ENCODE assay signal across 1 cellular context in genomic region chr14:75049136-75049535, GRCh38.
TF ChIP-seq lines count a peak whose summit lies in the region.

No MANE protein-coding gene starts in this region.

TF ChIP-seq in HepG2, 621 proteins besides CTCF, POLR2A, EP300 and RAD21:
- TF ChIP-seq ZNF781 (CRISPR knock-in tag; IDR thresholded peaks at IDR 0.05; ENCODE audit: borderline replicate concordance, not compliant biosample characterization) (no peak), ZNF878 (CRISPR knock-in tag; IDR thresholded peaks at IDR 0.05) (no peak), ZNF83 (CRISPR knock-in tag; IDR thresholded peaks at IDR 0.05; ENCODE audit: borderline replicate concordance) (no peak), REPIN1 (CRISPR knock-in tag; IDR thresholded peaks at IDR 0.05; ENCODE audit: borderline replicate concordance, low read depth) (no peak), RARG (CRISPR knock-in tag; IDR thresholded peaks at IDR 0.05; ENCODE audit: low read depth) (no peak), HNF1A (IDR thresholded peaks at IDR 0.05; ENCODE audit: low read depth) (no peak), HNF1A (CRISPR knock-in tag; IDR thresholded peaks at IDR 0.05; ENCODE audit: borderline replicate concordance) (no peak), TRIM24 (CRISPR knock-in tag; IDR thresholded peaks at IDR 0.05) (no peak), ZNF713 (CRISPR knock-in tag; IDR thresholded peaks at IDR 0.05) (no peak), ZBTB40 (IDR thresholded peaks at IDR 0.05) (no peak), ZBTB40 (CRISPR knock-in tag; IDR thresholded peaks at IDR 0.05) (no peak)
